Comparison of ENCODE assay signal across 24 cellular contexts in genomic region chr12:49880756-49881390, GRCh38. TPM values are rescaled to one million over a fixed set of nuclear protein-coding genes. Genes with fewer than 3 reads are reported as not detected.
"Had no signal": no experiment of that assay in that cellular context is flagged by ENCODE, and none has a peak within 500 bp of the region (broad histone marks: within the 10 kb centered on the region; RNA-seq: fewer than 3 reads in every experiment).

No MANE protein-coding gene starts in this region.

- H3K4me3 ChIP-seq: adrenal gland, coronary artery, pancreas, SK-N-MC, testis, upper lobe of right lung had no signal

- FAIRE-seq: pancreas had no signal

- H3K4me1 ChIP-seq: adrenal gland, foreskin keratinocyte, pancreas, testis, upper lobe of right lung had no signal

- H3K9me3 ChIP-seq: adrenal gland, pancreas, testis, upper lobe of right lung had no signal

- H3K27me3 ChIP-seq: adrenal gland, pancreas, testis had no signal

- H3K36me3 ChIP-seq: adrenal gland, pancreas, upper lobe of right lung had no signal

- ATAC-seq: activated T-helper 17 cell treated with anti-CD3 and anti-CD28 coated beads, Interleukin-2, amount 50 U/mL, for 72 hours; foreskin keratinocyte; left colon; pancreas; T-cell; upper lobe of right lung had no signal

- DNase-seq: activated CD4-positive, alpha-beta T cell treated with anti-CD3 and anti-CD28 coated beads for 1 hour; activated CD4-positive, alpha-beta T cell treated with anti-CD3 and anti-CD28 coated beads, Interleukin-2, amount 50 U/mL, for 4 hours; activated naive CD4-positive, alpha-beta T cell treated with anti-CD3 and anti-CD28 coated beads for 36 hours; activated T-cell treated with anti-CD3 and anti-CD28 coated beads for 4 hours; caudate nucleus; effector CD8-positive, alpha-beta T cell; foreskin keratinocyte; immature natural killer cell; left colon; naive B cell; stimulated activated CD4-positive, alpha-beta T cell treated with anti-CD3 and anti-CD28 coated beads, Interleukin-4, amount 100 ng/mL, for 4 hours; stimulated activated CD8-positive, alpha-beta memory T cell treated with anti-CD3 and anti-CD28 coated beads, Interleukin-4, amount 100 ng/mL, for 48 hours; stimulated activated naive CD4-positive, alpha-beta T cell treated with Interleukin-2 at 50 U/mL for 16 hours; T-cell; T1000; testis; upper lobe of right lung had no signal

- H3K27ac ChIP-seq: coronary artery, foreskin keratinocyte, pancreas, SK-N-MC, testis, upper lobe of right lung had no signal

RNA-seq across cellular contexts. Expression of gene FAIM2, which starts 22.8 kb away (rescaled TPM):
- total RNA-seq: foreskin keratinocyte, lung microvascular endothelial cell, renal cortical epithelial cell had no signal
- polyA plus RNA-seq: foreskin keratinocyte had no signal
